Comparison of ENCODE assay signal across 35 cellular contexts in the genomic region with DNA sequence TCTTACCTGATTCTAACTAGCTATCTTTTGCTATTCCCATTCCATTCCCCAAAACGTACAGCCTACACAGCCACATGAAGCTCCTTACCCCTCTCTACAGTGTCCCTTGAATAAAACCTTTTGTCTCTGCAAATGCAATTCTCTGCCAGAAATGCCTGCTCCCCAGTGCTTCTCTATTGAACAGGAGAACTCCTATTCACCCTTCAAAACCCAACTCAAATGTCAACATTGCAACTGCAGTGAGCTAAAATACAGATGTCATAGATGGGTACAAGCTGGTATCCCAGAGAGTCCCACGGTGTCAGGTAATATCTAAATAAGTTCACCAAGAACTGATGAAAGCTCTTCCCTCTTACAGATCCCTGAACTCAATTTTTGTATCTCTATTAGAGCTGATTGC.
DNase-seq lines count a peak whose midpoint lies in the region; ATAC-seq and TF ChIP-seq lines count a peak whose summit lies in the region.
"Had no signal": no experiment of that assay in that cellular context is flagged by ENCODE, and none has a peak within 500 bp of the region (broad histone marks: within the 10 kb centered on the region; RNA-seq: fewer than 3 reads in every experiment).

No MANE protein-coding gene starts in this region.

- H4K20me1 ChIP-seq in SK-N-SH (ENCODE audit: insufficient read depth) (no peaks in the 10 kb centered on the region), neural progenitor cell (ENCODE audit: low read depth) (no peaks in the 10 kb centered on the region)
- H4K20me1 ChIP-seq: BLaER1; BLaER1 treated with 17β-estradiol and CSF1 and Interleukin-3, amounts not matched to agents 10 nM and 100 nM had no signal

- intact Hi-C loops in activated CD4-positive, alpha-beta memory T cell treated with anti-CD3 and anti-CD28 coated beads for 36 hours (cut with micrococcal nuclease): no loop called here

- WGBS in SK-N-SH (ENCODE audit: low lambda C conversion rate): 14% methylated on average over 2 of the region's 2 CpGs

- 0 out of 2 replicates have a peak, but pooled peaks cover 3% of the 10 kb centered on the region for H3K9me3 ChIP-seq in SK-N-SH
- H3K9me3 ChIP-seq in HEK293 (ENCODE audit: control insufficient read depth, insufficient read depth, low read depth, low read length): no peaks in the 10 kb centered on the region
- no peaks in the 10 kb centered on the region for H3K9me3 ChIP-seq in neural progenitor cell (ENCODE audit: low read depth)
- H3K9me3 ChIP-seq: A549; BE2C; BLaER1; BLaER1 treated with 17β-estradiol and CSF1 and Interleukin-3, amounts not matched to agents 10 nM and 100 nM; Caco-2 had no signal

- no peak for ATAC-seq in SK-N-SH treated with all-trans-retinoic acid at 6 μM for 48 hours
- no peak for ATAC-seq in GM18909 (IDR thresholded peaks at IDR 0.05; ENCODE audit: poor library complexity, unreplicated experiment)
- ATAC-seq: A549; CD8-positive, alpha-beta T cell had no signal

- no peak for TF ChIP-seq EP300 in SK-N-SH (IDR thresholded peaks at IDR 0.05; ENCODE audit: borderline replicate concordance in 1 of 2, low read depth in 1 of 2, low read length in 1 of 2)

- no peak for TF ChIP-seq RAD21 in SK-N-SH (IDR thresholded peaks at IDR 0.05; ENCODE audit: low read length)

- no peaks in the 10 kb centered on the region for H3K9me2 ChIP-seq in SK-N-SH

- H3K27me3 ChIP-seq in SK-N-SH (ENCODE audit: insufficient read depth): no peaks in the 10 kb centered on the region
- no peaks in the 10 kb centered on the region for H3K27me3 ChIP-seq in neural progenitor cell
- H3K27me3 ChIP-seq: BE2C; BLaER1; BLaER1 treated with 17β-estradiol and CSF1 and Interleukin-3, amounts not matched to agents 10 nM and 100 nM had no signal

- TF ChIP-seq CTCF in SK-N-SH (IDR thresholded peaks at IDR 0.05) (no peak), HEK293 (tag by site-specific recombination; IDR thresholded peaks at IDR 0.05) (no peak), VCaP (conservative IDR thresholded peaks at IDR 0.05) (no peak), neural progenitor cell (IDR thresholded peaks at IDR 0.05) (no peak)

- H3F3A ChIP-seq in SK-N-SH (replicated peaks; ENCODE audit: insufficient read depth): no peaks in the 10 kb centered on the region
- H3F3A ChIP-seq in neural progenitor cell (ENCODE audit: low read depth): peaks cover 11% of the 10 kb centered on the region

- peaks cover 4% of the 10 kb centered on the region for H3K27me3 Mint-ChIP-seq in neural progenitor cell (ENCODE audit: insufficient read depth, low read depth)
- no peaks in the 10 kb centered on the region for H3K27me3 Mint-ChIP-seq in activated CD4-positive, alpha-beta memory T cell treated with anti-CD3 and anti-CD28 coated beads for 36 hours
- H3K27me3 Mint-ChIP-seq: B cell; CD4-positive, alpha-beta memory T cell; CD4-positive, alpha-beta T cell; CD4-positive, CD25-positive, alpha-beta regulatory T cell; CD8-positive, alpha-beta memory T cell had no signal

- H3K4me1 Mint-ChIP-seq in neural progenitor cell: peaks cover 21% of the 10 kb centered on the region
- H3K4me1 Mint-ChIP-seq in activated CD4-positive, alpha-beta memory T cell treated with anti-CD3 and anti-CD28 coated beads for 36 hours (ENCODE audit: low read depth): no peaks in the 10 kb centered on the region
- H3K4me1 Mint-ChIP-seq: B cell; CD14-positive monocyte; CD4-positive, alpha-beta memory T cell; CD4-positive, CD25-positive, alpha-beta regulatory T cell; CD8-positive, alpha-beta memory T cell had no signal

- no peak overlapping the region for H3K27ac Mint-ChIP-seq in neural progenitor cell
- no peak overlapping the region for H3K27ac Mint-ChIP-seq in activated CD4-positive, alpha-beta memory T cell treated with anti-CD3 and anti-CD28 coated beads for 36 hours
- H3K27ac Mint-ChIP-seq: B cell; CD14-positive monocyte; CD4-positive, alpha-beta memory T cell; CD4-positive, alpha-beta T cell; CD4-positive, CD25-positive, alpha-beta regulatory T cell; CD8-positive, alpha-beta memory T cell; CD8-positive, alpha-beta T cell had no signal

- H3K9ac ChIP-seq in SK-N-SH (no peak overlapping the region), neural progenitor cell (no peak overlapping the region)
- H3K9ac ChIP-seq: BLaER1; BLaER1 treated with 17β-estradiol and CSF1 and Interleukin-3, amounts not matched to agents 10 nM and 100 nM had no signal

- H3K9me3 Mint-ChIP-seq in neural progenitor cell: peaks cover 5% of the 10 kb centered on the region
- H3K9me3 Mint-ChIP-seq in activated CD4-positive, alpha-beta memory T cell treated with anti-CD3 and anti-CD28 coated beads for 36 hours: no peaks in the 10 kb centered on the region

- H2AFZ ChIP-seq in SK-N-SH (ENCODE audit: low read depth): no peak overlapping the region
- H2AFZ ChIP-seq in neural progenitor cell (replicated peaks): peak overlapping the region; percentile 65

- H3K79me2 ChIP-seq in SK-N-SH (ENCODE audit: insufficient read depth): no peaks in the 10 kb centered on the region
- no peaks in the 10 kb centered on the region for H3K79me2 ChIP-seq in neural progenitor cell (ENCODE audit: low read depth)

- CTCF ChIA-PET in SK-N-SH (lab: Yijun Ruan, JAX) (interaction anchor here (1.3 kb wide), 1 partner anchor 9 kb away, joined by 4 read pairs; no protein-coding TSS in a partner anchor), HEK293 (lab: Yijun Ruan, JAX) (interaction anchor here (0.7 kb wide), 1 partner anchor 369 kb away, joined by 3 read pairs; no protein-coding TSS in a partner anchor)
- CTCF ChIA-PET in activated CD4-positive, alpha-beta memory T cell treated with anti-CD3 and anti-CD28 coated beads for 36 hours (lab: Charles Lee): no interaction called here

- H3K4me3 ChIP-seq in SK-N-SH (ENCODE audit: low read depth in 2 of 2, low read length in 1 of 2): no peak overlapping the region
- no peak overlapping the region for H3K4me3 ChIP-seq in HEK293 (ENCODE audit: low read depth, low read length)
- H3K4me3 ChIP-seq in neural progenitor cell: no peak overlapping the region
- H3K4me3 ChIP-seq: A549; BLaER1; BLaER1 treated with 17β-estradiol and CSF1 and Interleukin-3, amounts not matched to agents 10 nM and 100 nM had no signal

- peaks cover 2% of the 10 kb centered on the region for H3K36me3 Mint-ChIP-seq in neural progenitor cell
- H3K36me3 Mint-ChIP-seq in activated CD4-positive, alpha-beta memory T cell treated with anti-CD3 and anti-CD28 coated beads for 36 hours: no peaks in the 10 kb centered on the region
- H3K36me3 Mint-ChIP-seq: CD14-positive monocyte; CD4-positive, alpha-beta memory T cell; CD4-positive, CD25-positive, alpha-beta regulatory T cell; CD8-positive, alpha-beta memory T cell; CD8-positive, alpha-beta T cell had no signal

- H3K4me1 ChIP-seq in SK-N-SH (ENCODE audit: control insufficient read depth in 1 of 2, insufficient read depth in 2 of 2, low read depth in 1 of 2, low read length in 1 of 2): peaks cover 0 to 2% of the 10 kb centered on the region in 2 experiments; a peak in 1 of 4 replicates
- no peaks in the 10 kb centered on the region for H3K4me1 ChIP-seq in HEK293 (ENCODE audit: control insufficient read depth, insufficient read depth, low read length)
- H3K4me1 ChIP-seq in neural progenitor cell: peaks cover 27% of the 10 kb centered on the region
- H3K4me1 ChIP-seq: A549; BE2C; BLaER1; BLaER1 treated with 17β-estradiol and CSF1 and Interleukin-3, amounts not matched to agents 10 nM and 100 nM; Caco-2 had no signal

- no peak overlapping the region for H3K4me2 ChIP-seq in SK-N-SH
- H3K4me2 ChIP-seq in neural progenitor cell: peak overlapping the region; percentile 60
- H3K4me2 ChIP-seq: A549; BLaER1; BLaER1 treated with 17β-estradiol and CSF1 and Interleukin-3, amounts not matched to agents 10 nM and 100 nM had no signal

- no peak overlapping the region for H3K27ac ChIP-seq in SK-N-SH (ENCODE audit: low read depth in 2 of 2, low read length in 1 of 2)
- no peak overlapping the region for H3K27ac ChIP-seq in HEK293 (ENCODE audit: extremely low read depth, low read depth, low read length)
- H3K27ac ChIP-seq in VCaP: peak overlapping the region; percentile 55; the same call in 1 of the 2 replicates
- H3K27ac ChIP-seq in neural progenitor cell: peak overlapping the region; percentile 26
- H3K27ac ChIP-seq: 22Rv1; A549; BLaER1; BLaER1 treated with 17β-estradiol and CSF1 and Interleukin-3, amounts not matched to agents 10 nM and 100 nM; C4-2B had no signal

- no peak overlapping the region for H3K4me3 Mint-ChIP-seq in neural progenitor cell
- no peak overlapping the region for H3K4me3 Mint-ChIP-seq in activated CD4-positive, alpha-beta memory T cell treated with anti-CD3 and anti-CD28 coated beads for 36 hours
- H3K4me3 Mint-ChIP-seq: B cell; CD14-positive monocyte; CD4-positive, alpha-beta memory T cell; CD4-positive, alpha-beta T cell; CD8-positive, alpha-beta memory T cell; CD8-positive, alpha-beta T cell had no signal

- POLR2A ChIA-PET in SK-N-SH (lab: Yijun Ruan, JAX): no interaction called here
- POLR2A ChIA-PET in HEK293 (lab: Yijun Ruan, JAX): no interaction called here
- POLR2A ChIA-PET in activated CD4-positive, alpha-beta memory T cell treated with anti-CD3 and anti-CD28 coated beads for 36 hours (lab: Charles Lee): no interaction called here

- H3K36me3 ChIP-seq in SK-N-SH (replicated peaks in 1 of 2; ENCODE audit: control insufficient read depth in 1 of 2, insufficient read depth in 2 of 2, low read length in 1 of 2) (no peaks in the 10 kb centered on the region), HEK293 (ENCODE audit: control insufficient read depth in 2 of 2, insufficient read depth in 1 of 2, low read length in 2 of 2) (no peaks in the 10 kb centered on the region), neural progenitor cell (no peaks in the 10 kb centered on the region)
- H3K36me3 ChIP-seq: BE2C; BLaER1; BLaER1 treated with 17β-estradiol and CSF1 and Interleukin-3, amounts not matched to agents 10 nM and 100 nM had no signal

- DNase-seq in SK-N-SH (no peak), neural progenitor cell (ENCODE audit: low spot score) (peak; percentile 33), NCI-H1436 (lab: John Stamatoyannopoulos, UW) (no peak)
- DNase-seq in activated CD4-positive, alpha-beta memory T cell treated with anti-CD3 and anti-CD28 coated beads for 36 hours: no peak
- DNase-seq: 8988T; ACHN; AML-193; BE2C; C1 segment of cervical spinal cord; Caco-2; Calu3; CD4-positive, alpha-beta memory T cell; CD4-positive, alpha-beta T cell; CD4-positive, CD25-positive, alpha-beta regulatory T cell; CD8-positive, alpha-beta memory T cell; CD8-positive, alpha-beta T cell; COR-L47; DMS 273 treated with DMSO at 0.1 percent for 48 hours; DMS153; DMS53; DMS79; DMS79 treated with DMSO at 0.1 percent for 48 hours; DND-41; EL had no signal

TF ChIP-seq in SK-N-SH treated with all-trans-retinoic acid at 6 μM for 48 hours, 23 proteins besides CTCF, POLR2A, EP300 and RAD21 (continues in another document):
- peak; percentile 87; the same call in 1 of the 2 replicates for TF ChIP-seq ZFP3 (CRISPR knock-in tag; IDR thresholded peaks at IDR 0.05)

TF ChIP-seq in SK-N-SH, 30 proteins besides CTCF, POLR2A, EP300 and RAD21 (continues in another document):
- TF ChIP-seq TEAD4 (IDR thresholded peaks at IDR 0.05; ENCODE audit: borderline replicate concordance, insufficient read depth) (no peak), POLR2AphosphoS5 (IDR thresholded peaks at IDR 0.05; ENCODE audit: low read depth, low read length) (no peak)

Comparison
In these comparisons a context has a peak if more than half of its experiments do, and no peak if none do; other contexts are left out.
1. H3K27ac ChIP-seq: peak in VCaP (single experiment) and neural progenitor cell (single experiment); none in SK-N-SH (0 of 2) and HEK293 (single experiment).